ENCODE assay signal across 22 cellular contexts in genomic region chr4:59855630-59856352, GRCh38.
DNase-seq lines count a peak whose midpoint lies in the region; ATAC-seq, FAIRE-seq and TF ChIP-seq lines count a peak whose summit lies in the region.
"Had no signal": no experiment of that assay in that cellular context is flagged by ENCODE, and none has a peak within 500 bp of the region (broad histone marks: within the 10 kb centered on the region; RNA-seq: fewer than 3 reads in every experiment).

No MANE protein-coding gene starts in this region.

- DNase-seq in GM23338 (ENCODE audit: low spot score): peak; percentile 3
- DNase-seq in SHP77 treated with DMSO at 0.1 percent for 48 hours (lab: John Stamatoyannopoulos, UW): peak; percentile 17
- DNase-seq in kidney: peak; percentile 46
- peak; percentile 22 for DNase-seq in sciatic nerve (ENCODE audit: low spot score)
- no peak for DNase-seq in activated naive CD4-positive, alpha-beta T cell (lab: John Stamatoyannopoulos, UW)
- no peak for DNase-seq in activated CD4-positive, CD25-positive, alpha-beta regulatory T cell treated with anti-CD3 and anti-CD28 coated beads, Interleukin-2, amount 50 U/mL, for 72 hours
- DNase-seq in adrenal gland: no peak
- DNase-seq in KBM-7: no peak
- DNase-seq: ACHN; CD8-positive, alpha-beta T cell; DND-41; GF-D8; Karpas-422; MM.1S; NCI-H1105; NCI-H1694 treated with DMSO at 0.1 percent for 48 hours; NCI-H2171 had no signal

- H3K27me3 ChIP-seq in GM23338 (ENCODE audit: insufficient read depth) (no peaks in the 10 kb centered on the region), adrenal gland (no peaks in the 10 kb centered on the region)
- H3K27me3 ChIP-seq: Peyer's patch, SJSA1 had no signal

- no peaks in the 10 kb centered on the region for H3K27me3 Mint-ChIP-seq in GM23338 (ENCODE audit: insufficient read depth, low read depth, poor library complexity)
- H3K27me3 Mint-ChIP-seq: B cell had no signal

- H3K4me3 ChIP-seq in GM23338: no peak overlapping the region
- no peak overlapping the region for H3K4me3 ChIP-seq in kidney (ENCODE audit: low read length in 2 of 2)
- H3K4me3 ChIP-seq in adrenal gland: no peak overlapping the region
- H3K4me3 ChIP-seq: Peyer's patch, SJSA1 had no signal

- no peaks in the 10 kb centered on the region for H4K20me1 ChIP-seq in GM23338 (replicated peaks; ENCODE audit: insufficient read depth)

- H3K4me3 Mint-ChIP-seq in GM23338: no peak overlapping the region
- H3K4me3 Mint-ChIP-seq: B cell; CD8-positive, alpha-beta T cell had no signal

- H3K9me3 ChIP-seq in kidney (ENCODE audit: control insufficient read depth in 1 of 2, low read length in 2 of 2) (no peaks in the 10 kb centered on the region), adrenal gland (replicated peaks in 1 of 3) (no peaks in the 10 kb centered on the region)
- H3K9me3 ChIP-seq: Peyer's patch, SJSA1 had no signal

- no peak overlapping the region for H3K27ac Mint-ChIP-seq in GM23338
- H3K27ac Mint-ChIP-seq: B cell; CD8-positive, alpha-beta T cell had no signal

- H3K9ac ChIP-seq in kidney (ENCODE audit: low read length in 2 of 2): no peak overlapping the region

- no peaks in the 10 kb centered on the region for H3K9me2 ChIP-seq in GM23338 (ENCODE audit: insufficient read depth)

- H2AFZ ChIP-seq in GM23338: peak overlapping the region; percentile 82; the same call in 1 of the 2 replicates

- no peak overlapping the region for H3K27ac ChIP-seq in GM23338 (ENCODE audit: low read depth)
- no peak overlapping the region for H3K27ac ChIP-seq in kidney (ENCODE audit: low read depth in 2 of 2, low read length in 2 of 2)
- no peak overlapping the region for H3K27ac ChIP-seq in adrenal gland
- H3K27ac ChIP-seq: Peyer's patch, SJSA1 had no signal

- intact Hi-C loops in kidney (cut with DNase I) (no loop called here), sciatic nerve (cut with DNase I) (no loop called here), adrenal gland (cut with DNase I) (no loop called here)

- TF ChIP-seq POLR2A in adrenal gland (IDR thresholded peaks at IDR 0.05): no peak

- H3K4me1 ChIP-seq in GM23338 (ENCODE audit: insufficient read depth): no peaks in the 10 kb centered on the region
- no peaks in the 10 kb centered on the region for H3K4me1 ChIP-seq in kidney (ENCODE audit: control insufficient read depth in 1 of 2, insufficient read depth in 1 of 2, low read depth in 1 of 2, low read length in 2 of 2)
- no peaks in the 10 kb centered on the region for H3K4me1 ChIP-seq in adrenal gland (replicated peaks in 1 of 2)
- H3K4me1 ChIP-seq: Peyer's patch, SJSA1 had no signal

- in situ Hi-C loops in KBM-7 (cut with MboI; ENCODE audit: low pct_unique_long_range_greater_than_20kb, low sequenced_read_pairs): no loop called here

- H3K4me2 ChIP-seq in GM23338: no peak overlapping the region

- no peak for FAIRE-seq in kidney (lab: Jason Lieb, UNC)
- FAIRE-seq: D721Med, H54 had no signal

- H3K4me1 Mint-ChIP-seq in GM23338: no peaks in the 10 kb centered on the region
- H3K4me1 Mint-ChIP-seq: B cell had no signal

- no peaks in the 10 kb centered on the region for H3K79me2 ChIP-seq in GM23338 (replicated peaks; ENCODE audit: insufficient read depth)

- ATAC-seq in GM23338: peak; percentile 63
- peak; percentile 13 for ATAC-seq in sciatic nerve
- ATAC-seq: CD8-positive, alpha-beta T cell had no signal

- WGBS in adrenal gland, 4 donors: 80 to 90% (median 87%) methylated on average over 13 to 18 of the region's 18 CpGs

- H3K36me3 ChIP-seq in GM23338 (ENCODE audit: insufficient read depth) (no peaks in the 10 kb centered on the region), kidney (ENCODE audit: control insufficient read depth in 1 of 2, insufficient read depth in 2 of 2, low read length in 2 of 2) (no peaks in the 10 kb centered on the region), adrenal gland (replicated peaks in 1 of 2) (no peaks in the 10 kb centered on the region)
- H3K36me3 ChIP-seq: Peyer's patch, SJSA1 had no signal

- TF ChIP-seq CTCF in GM23338 (conservative IDR thresholded peaks at IDR 0.05; ENCODE audit: low read depth in 2 of 2) (no peak), kidney (IDR thresholded peaks at IDR 0.05; ENCODE audit: borderline replicate concordance, extremely low read depth, insufficient read depth) (no peak), adrenal gland (IDR thresholded peaks at IDR 0.05) (no peak)

- H3K9me3 Mint-ChIP-seq in GM23338: no peaks in the 10 kb centered on the region

- no peaks in the 10 kb centered on the region for H3K36me3 Mint-ChIP-seq in GM23338 (ENCODE audit: low read depth)
- H3K36me3 Mint-ChIP-seq: CD8-positive, alpha-beta T cell had no signal

- H3F3A ChIP-seq in GM23338 (replicated peaks; ENCODE audit: low read depth): no peaks in the 10 kb centered on the region

TF ChIP-seq in GM23338, 12 proteins besides CTCF, POLR2A, EP300 and RAD21 (continues in another document):
- TF ChIP-seq STAT1 (IDR thresholded peaks at IDR 0.05; ENCODE audit: unreplicated experiment) (no peak), EZH2phosphoT487 (IDR thresholded peaks at IDR 0.05; ENCODE audit: unreplicated experiment) (no peak), ZNF114 (CRISPR knock-in tag; IDR thresholded peaks at IDR 0.05) (no peak), ZNF462 (CRISPR knock-in tag; IDR thresholded peaks at IDR 0.05) (no peak), JUNB (IDR thresholded peaks at IDR 0.05; ENCODE audit: unreplicated experiment) (no peak), POLR2AphosphoS5 (IDR thresholded peaks at IDR 0.05; ENCODE audit: low read depth) (no peak), ETS1 (IDR thresholded peaks at IDR 0.05) (no peak), EZH2 (IDR thresholded peaks at IDR 0.05; ENCODE audit: low read depth, unreplicated experiment) (no peak), NANOG (IDR thresholded peaks at IDR 0.05; ENCODE audit: borderline replicate concordance) (no peak), CREB1 (CRISPR knock-in tag; IDR thresholded peaks at IDR 0.05; ENCODE audit: low read depth) (no peak)

Comparison
In these comparisons a context has a peak if more than half of its experiments do, and no peak if none do; other contexts are left out.
1. DNase-seq: peak in GM23338 (single experiment), SHP77 treated with DMSO at 0.1 percent for 48 hours (single experiment), kidney (single experiment) and sciatic nerve (single experiment); none in activated naive CD4-positive, alpha-beta T cell (0 of 4), activated CD4-positive, CD25-positive, alpha-beta regulatory T cell treated with anti-CD3 and anti-CD28 coated beads, Interleukin-2, amount 50 U/mL, for 72 hours (single experiment), adrenal gland (0 of 7) and KBM-7 (single experiment).